Comparison of ENCODE assay signal across 16 cellular contexts in the genomic region with DNA sequence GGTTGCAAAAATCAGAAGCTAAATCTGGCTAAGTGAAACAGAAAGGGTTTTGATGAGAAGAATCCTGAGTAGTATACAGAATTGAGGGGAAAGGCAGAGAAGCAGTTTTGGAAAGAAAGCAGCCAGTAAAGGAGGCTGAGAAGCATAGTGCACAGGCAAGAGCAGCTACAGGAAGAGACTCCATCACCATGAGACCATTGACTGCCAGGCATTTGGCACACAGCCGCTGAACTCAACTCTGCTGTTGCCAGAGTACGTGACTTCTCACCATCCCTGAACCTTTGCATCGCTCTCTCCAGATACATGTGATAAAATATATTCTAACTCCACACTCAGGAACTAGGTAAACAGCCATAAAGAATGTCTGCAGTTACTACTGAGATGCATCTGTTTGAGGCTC.
DNase-seq lines count a peak whose midpoint lies in the region; ATAC-seq and TF ChIP-seq lines count a peak whose summit lies in the region.
"Had no signal": no experiment of that assay in that cellular context is flagged by ENCODE, and none has a peak within 500 bp of the region (broad histone marks: within the 10 kb centered on the region; RNA-seq: fewer than 3 reads in every experiment).

No MANE protein-coding gene starts in this region.

- H3K27me3 ChIP-seq in right atrium auricular region = no peaks in the 10 kb centered on the region

- H3K9me3 ChIP-seq in right atrium auricular region = no peaks in the 10 kb centered on the region
- H3K9me3 ChIP-seq: Caco-2 had no signal

- DNase-seq in left ventricle myocardium superior (peak; percentile 29), right atrium auricular region (ENCODE audit: low spot score) (no peak), dermis blood vessel endothelial cell (peak; percentile 7), lung microvascular endothelial cell (ENCODE audit: low read depth in 2 of 2) (peak; percentile 12 to 42), HPDE6-E6E7 (ENCODE audit: extremely low spot score) (no peak)
- DNase-seq in activated CD4-positive, alpha-beta T cell treated with anti-CD3 and anti-CD28 coated beads, Interleukin-2, amount 10 ng/mL, durations not matched to agents 7 days and 5 days = no peak
- DNase-seq: ACHN; AML-193; Caco-2; CD4-positive, alpha-beta T cell; GM23248; HCEC 1CT; IMR-90 had no signal

- H3K4me3 ChIP-seq in right atrium auricular region = no peak overlapping the region
- H3K4me3 ChIP-seq: GM23248 had no signal

- H3K4me1 Mint-ChIP-seq in activated CD4-positive, alpha-beta T cell treated with anti-CD3 and anti-CD28 coated beads, Interleukin-2, amount 10 ng/mL, durations not matched to agents 7 days and 5 days = no peaks in the 10 kb centered on the region

- H3K4me1 ChIP-seq in right atrium auricular region = peaks cover 0 to 10% of the 10 kb centered on the region in 2 donors
- H3K4me1 ChIP-seq: Caco-2 had no signal

- no peaks in the 10 kb centered on the region for H3K9me3 Mint-ChIP-seq in activated CD4-positive, alpha-beta T cell treated with anti-CD3 and anti-CD28 coated beads, Interleukin-2, amount 10 ng/mL, durations not matched to agents 7 days and 5 days
- H3K9me3 Mint-ChIP-seq: CD4-positive, alpha-beta T cell had no signal

- H3K36me3 ChIP-seq in right atrium auricular region = no peaks in the 10 kb centered on the region

- H3K27me3 Mint-ChIP-seq in activated CD4-positive, alpha-beta T cell treated with anti-CD3 and anti-CD28 coated beads, Interleukin-2, amount 10 ng/mL, durations not matched to agents 7 days and 5 days = no peaks in the 10 kb centered on the region

- no peak overlapping the region for H3K27ac Mint-ChIP-seq in activated CD4-positive, alpha-beta T cell treated with anti-CD3 and anti-CD28 coated beads, Interleukin-2, amount 10 ng/mL, durations not matched to agents 7 days and 5 days
- H3K27ac Mint-ChIP-seq: CD4-positive, alpha-beta T cell had no signal

- CTCF ChIA-PET in activated CD4-positive, alpha-beta T cell treated with anti-CD3 and anti-CD28 coated beads, Interleukin-2, amount 10 ng/mL, durations not matched to agents 7 days and 5 days (lab: Charles Lee) = no interaction called here

- no peaks in the 10 kb centered on the region for H3K36me3 Mint-ChIP-seq in activated CD4-positive, alpha-beta T cell treated with anti-CD3 and anti-CD28 coated beads, Interleukin-2, amount 10 ng/mL, durations not matched to agents 7 days and 5 days (ENCODE audit: low read depth)

- ATAC-seq in left ventricle myocardium superior (peak; percentile 45), HG03565 (IDR thresholded peaks at IDR 0.05; ENCODE audit: unreplicated experiment) (no peak)

- H3K27ac ChIP-seq in right atrium auricular region = no peak overlapping the region
- H3K27ac ChIP-seq: C4-2B, GM23248, HL-60 had no signal

- no peak for TF ChIP-seq CTCF in right atrium auricular region (IDR thresholded peaks at IDR 0.05)

- intact Hi-C loops in left ventricle myocardium superior (cut with micrococcal nuclease) = no loop called here

- POLR2A ChIA-PET in activated CD4-positive, alpha-beta T cell treated with anti-CD3 and anti-CD28 coated beads, Interleukin-2, amount 10 ng/mL, durations not matched to agents 7 days and 5 days (lab: Charles Lee) = no interaction called here

- no peak overlapping the region for H3K4me3 Mint-ChIP-seq in activated CD4-positive, alpha-beta T cell treated with anti-CD3 and anti-CD28 coated beads, Interleukin-2, amount 10 ng/mL, durations not matched to agents 7 days and 5 days
- H3K4me3 Mint-ChIP-seq: CD4-positive, alpha-beta T cell had no signal

Comparison
In these comparisons a context has a peak if more than half of its experiments do, and no peak if none do; other contexts are left out.
1. DNase-seq: peak in left ventricle myocardium superior (single experiment), dermis blood vessel endothelial cell (single experiment) and lung microvascular endothelial cell (2 of 2); none in right atrium auricular region (single experiment), HPDE6-E6E7 (single experiment) and activated CD4-positive, alpha-beta T cell treated with anti-CD3 and anti-CD28 coated beads, Interleukin-2, amount 10 ng/mL, durations not matched to agents 7 days and 5 days (single experiment).